In genomic region chr2:174158003-174158402, GRCh38 we compare ENCODE assay signal across 8 cellular contexts.
DNase-seq lines count a peak whose midpoint lies in the region; ATAC-seq and TF ChIP-seq lines count a peak whose summit lies in the region.

No MANE protein-coding gene starts in this region.

- H3K9me3 Mint-ChIP-seq in naive thymus-derived CD8-positive, alpha-beta T cell, result no peaks in the 10 kb centered on the region

- H3K27ac ChIP-seq in coronary artery, result no peak overlapping the region

- TF ChIP-seq CTCF in coronary artery (IDR thresholded peaks at IDR 0.05), result no peak

- DNase-seq in NCI-H146 (lab: John Stamatoyannopoulos, UW), result peak; percentile 61
- DNase-seq in NCI-H146 treated with DMSO at 0.1 percent for 48 hours (lab: John Stamatoyannopoulos, UW; ENCODE audit: unreplicated experiment), result no peak
- DNase-seq in H4 (ENCODE audit: low spot score), result peak; percentile 24
- peak; percentile 79 for DNase-seq in OCI-M1 (lab: John Stamatoyannopoulos, UW)
- peak; percentile 15 to 56 for DNase-seq in dermis microvascular lymphatic vessel endothelial cell (ENCODE audit: low read depth in 2 of 2)
- DNase-seq in naive thymus-derived CD8-positive, alpha-beta T cell, result peak in 6 of 10 donors; percentile 3 to 20 (median 10)
- DNase-seq in activated CD4-positive, CD25-positive, alpha-beta regulatory T cell (lab: John Stamatoyannopoulos, UW), result no peak
- DNase-seq in coronary artery (ENCODE audit: low spot score), result no peak

- peak in 1 of 2 donors; percentile 35 for ATAC-seq in naive thymus-derived CD8-positive, alpha-beta T cell

- H3K4me1 Mint-ChIP-seq in naive thymus-derived CD8-positive, alpha-beta T cell, result peaks cover 2 to 16% (median 3%) of the 10 kb centered on the region in 4 donors

- H3K4me3 ChIP-seq in coronary artery, result no peak overlapping the region

- POLR2A ChIA-PET in naive thymus-derived CD8-positive, alpha-beta T cell (lab: Charles Lee), result no interaction called here

- H3K36me3 Mint-ChIP-seq in naive thymus-derived CD8-positive, alpha-beta T cell, result peaks cover 0 to 12% (median 8%) of the 10 kb centered on the region in 3 donors

- H3K27me3 Mint-ChIP-seq in naive thymus-derived CD8-positive, alpha-beta T cell, result no peaks in the 10 kb centered on the region

- H3K27ac Mint-ChIP-seq in naive thymus-derived CD8-positive, alpha-beta T cell, result no peak overlapping the region

- H3K4me3 Mint-ChIP-seq in naive thymus-derived CD8-positive, alpha-beta T cell, result no peak overlapping the region

Comparison
In these comparisons a context has a peak if more than half of its experiments do, and no peak if none do; other contexts are left out.
1. DNase-seq: peak in NCI-H146 (single experiment), H4 (single experiment), OCI-M1 (single experiment), dermis microvascular lymphatic vessel endothelial cell (2 of 2) and naive thymus-derived CD8-positive, alpha-beta T cell (6 of 10); none in NCI-H146 treated with DMSO at 0.1 percent for 48 hours (single experiment), activated CD4-positive, CD25-positive, alpha-beta regulatory T cell (0 of 4) and coronary artery (single experiment).